Comparison of ENCODE assay signal across 10 cellular contexts in genomic region chr7:4958477-4959301, GRCh38. TPM values are rescaled to one million over a fixed set of nuclear protein-coding genes. Genes with fewer than 3 reads are reported as not detected.
DNase-seq lines count a peak whose midpoint lies in the region; ATAC-seq and TF ChIP-seq lines count a peak whose summit lies in the region.
"Had no signal": no experiment of that assay in that cellular context is flagged by ENCODE, and none has a peak within 500 bp of the region (broad histone marks: within the 10 kb centered on the region; RNA-seq: fewer than 3 reads in every experiment).

Gene MMD2 (minus strand): TSS chr7:4959187. CDS start chr7:4959017, 170 bp downstream.

- H3K4me3 Mint-ChIP-seq in stimulated activated memory B cell treated with anti-CD40 and anti-IgM and Interleukin-4, amounts not matched to agents 10 μg/mL and 1 μg/mL and 100 μg/mL, for 72 hours = no peak within 1 kb of the TSS

- H3K4me1 ChIP-seq in heart right ventricle (peaks cover 0 to 7% (median 4%) of the 10 kb centered on the region in 9 donors), mesodermal cell (ENCODE audit: control insufficient read depth, insufficient read depth, low read length, poor library complexity, severe bottlenecking) (no peaks in the 10 kb centered on the region), upper lobe of right lung (no peaks in the 10 kb centered on the region)

- TF ChIP-seq CTCF in heart right ventricle (IDR thresholded peaks at IDR 0.05) (no peak), upper lobe of right lung (IDR thresholded peaks at IDR 0.05) (no peak)

- intact Hi-C loops in heart right ventricle (cut with DNase I) (no loop called here), left ventricle myocardium superior (cut with micrococcal nuclease) (no loop called here), upper lobe of right lung (cut with DNase I) (no loop called here)

- H3K27me3 Mint-ChIP-seq in stimulated activated memory B cell treated with anti-CD40 and anti-IgM and Interleukin-4, amounts not matched to agents 10 μg/mL and 1 μg/mL and 100 μg/mL, for 72 hours = peaks cover 78% of the 10 kb centered on the region

- H3K27ac Mint-ChIP-seq in stimulated activated memory B cell treated with anti-CD40 and anti-IgM and Interleukin-4, amounts not matched to agents 10 μg/mL and 1 μg/mL and 100 μg/mL, for 72 hours = no peak within 1 kb of the TSS

- H3K36me3 ChIP-seq in heart right ventricle = no peaks in the 10 kb centered on the region
- no peaks in the 10 kb centered on the region for H3K36me3 ChIP-seq in mesodermal cell (ENCODE audit: control insufficient read depth, insufficient read depth, low read length)
- H3K36me3 ChIP-seq in upper lobe of right lung = no peaks in the 10 kb centered on the region

- H3K27ac ChIP-seq in heart right ventricle = no peak within 1 kb of the TSS
- H3K27ac ChIP-seq in mesodermal cell (ENCODE audit: low read depth, low read length, severe bottlenecking) = no peak within 1 kb of the TSS
- no peak within 1 kb of the TSS for H3K27ac ChIP-seq in upper lobe of right lung

- H3K4me3 ChIP-seq in heart right ventricle (peak within 1 kb of the TSS in 9 of 10 donors; percentile 17 to 47 (median 37)), mesodermal cell (ENCODE audit: extremely low read depth, insufficient read depth, low read length, poor library complexity, severe bottlenecking) (peak within 1 kb of the TSS; percentile 11), upper lobe of right lung (peak within 1 kb of the TSS; percentile 19)

- H3K36me3 Mint-ChIP-seq in stimulated activated memory B cell treated with anti-CD40 and anti-IgM and Interleukin-4, amounts not matched to agents 10 μg/mL and 1 μg/mL and 100 μg/mL, for 72 hours = no peaks in the 10 kb centered on the region

- H3K9me3 ChIP-seq in heart right ventricle (no peaks in the 10 kb centered on the region), mesodermal cell (ENCODE audit: control insufficient read depth, low read length) (no peaks in the 10 kb centered on the region), upper lobe of right lung (no peaks in the 10 kb centered on the region)

- no peaks in the 10 kb centered on the region for H3K9me3 Mint-ChIP-seq in stimulated activated memory B cell treated with anti-CD40 and anti-IgM and Interleukin-4, amounts not matched to agents 10 μg/mL and 1 μg/mL and 100 μg/mL, for 72 hours

- WGBS in heart right ventricle, 2 donors = 3 to 5% methylated on average over 61 to 87 of the region's 87 CpGs
- 5 to 9% methylated on average over 13 to 36 of the region's 87 CpGs for WGBS in mesodermal cell (ENCODE audit: insufficient coverage in 2 of 2), 2 experiments

- H3K4me1 Mint-ChIP-seq in stimulated activated memory B cell treated with anti-CD40 and anti-IgM and Interleukin-4, amounts not matched to agents 10 μg/mL and 1 μg/mL and 100 μg/mL, for 72 hours = peaks cover 7% of the 10 kb centered on the region

- DNase-seq in heart right ventricle (no peak), left ventricle myocardium superior (no peak), astrocyte of the hippocampus (ENCODE audit: low read depth, low spot score) (peak; percentile 13), upper lobe of right lung (peak; percentile 46), Ammon's horn (ENCODE audit: low spot score) (no peak)
- no peak for DNase-seq in activated CD4-positive, alpha-beta T cell treated with anti-CD3 and anti-CD28 coated beads for 1 hour

- ATAC-seq in heart right ventricle (no peak), left ventricle myocardium superior (no peak), upper lobe of right lung (no peak)
- no peak for ATAC-seq in stimulated activated memory B cell treated with anti-CD40 and anti-IgM and Interleukin-4, amounts not matched to agents 10 μg/mL and 1 μg/mL and 100 μg/mL, for 72 hours

- H3K27me3 ChIP-seq in heart right ventricle (peaks cover 7 to 93% (median 79%) of the 10 kb centered on the region in 7 donors), upper lobe of right lung (peaks cover 74% of the 10 kb centered on the region)

RNA-seq across cellular contexts. Expression of gene MMD2, which starts in this region (rescaled TPM):
- total RNA-seq in heart right ventricle (not detected), left ventricle myocardium superior (not detected), upper lobe of right lung (not detected)
- polyA plus RNA-seq in heart right ventricle = not detected
- not detected for polyA plus RNA-seq in mesodermal cell (2013, experiment 1 of 2)
- not detected for polyA plus RNA-seq in mesodermal cell (2013, experiment 2 of 2)
- total RNA-seq: activated CD8-positive, alpha-beta memory T cell treated with anti-CD3 and anti-CD28 coated beads for 36 hours; mononuclear cell had no signal

Comparison
In these comparisons a context has a peak if more than half of its experiments do, and no peak if none do; other contexts are left out.
1. Peak in DNase-seq and H3K4me3 ChIP-seq in upper lobe of right lung; RNA of the gene not detected or under 1 TPM.